ENCODE assay signal across 8 cellular contexts in genomic region chr2:27263287-27264252, GRCh38. TPM values are rescaled to one million over a fixed set of nuclear protein-coding genes. Genes with fewer than 3 reads are reported as not detected.
DNase-seq lines count a peak whose midpoint lies in the region; ATAC-seq and TF ChIP-seq lines count a peak whose summit lies in the region.

No MANE protein-coding gene starts in this region.

- peaks cover 37 to 49% (median 38%) of the 10 kb centered on the region in 5 donors for H3K27me3 Mint-ChIP-seq in naive thymus-derived CD8-positive, alpha-beta T cell

- H3K27me3 ChIP-seq in BLaER1 treated with 17β-estradiol and CSF1 and Interleukin-3, amounts not matched to agents 10 nM and 100 nM: peaks cover 88 to 100% (median 97%) of the 10 kb centered on the region in 11 experiments
- 0 out of 2 replicates have a peak, but pooled peaks cover 2% of the 10 kb centered on the region for H3K27me3 ChIP-seq in Karpas-422 (ENCODE audit: low read length)

- 0 out of 2 replicates have a peak overlapping the region, but pooled peaks have one; percentile 88 for H2AFZ ChIP-seq in Karpas-422 (ENCODE audit: low read length)

- TF ChIP-seq CTCF in cardiac fibroblast (IDR thresholded peaks at IDR 0.05; ENCODE audit: low read depth, low read length): no peak

- peaks cover 22 to 30% (median 28%) of the 10 kb centered on the region in 4 donors for H3K4me1 Mint-ChIP-seq in naive thymus-derived CD8-positive, alpha-beta T cell

- peaks cover 23 to 39% (median 36%) of the 10 kb centered on the region in 10 experiments for H3K4me1 ChIP-seq in BLaER1 treated with 17β-estradiol and CSF1 and Interleukin-3, amounts not matched to agents 10 nM and 100 nM
- peaks cover 19% of the 10 kb centered on the region for H3K4me1 ChIP-seq in Karpas-422 (ENCODE audit: low read length)

- H3K4me3 ChIP-seq in BLaER1 treated with 17β-estradiol and CSF1 and Interleukin-3, amounts not matched to agents 10 nM and 100 nM: peak overlapping the region; percentile 53 to 74 (median 62)
- peak overlapping the region; percentile 75; the same call in 1 of the 2 replicates for H3K4me3 ChIP-seq in Karpas-422 (ENCODE audit: low read length)
- H3K4me3 ChIP-seq in cardiac fibroblast (replicated peaks in 1 of 2; ENCODE audit: low read depth in 2 of 2, low read length in 2 of 2): peak overlapping the region; percentile 25 to 39

- peak overlapping the region in 5 of 10 donors; percentile 37 to 91 (median 79) for H3K27ac Mint-ChIP-seq in naive thymus-derived CD8-positive, alpha-beta T cell

- no peak overlapping the region; a peak in 2 of 22 replicates for H3K9ac ChIP-seq in BLaER1 treated with 17β-estradiol and CSF1 and Interleukin-3, amounts not matched to agents 10 nM and 100 nM
- peak overlapping the region; percentile 56; the same call in 1 of the 2 replicates for H3K9ac ChIP-seq in Karpas-422 (ENCODE audit: low read length)

- H3K9me3 ChIP-seq in BLaER1 treated with 17β-estradiol and CSF1 and Interleukin-3, amounts not matched to agents 10 nM and 100 nM (replicated peaks in 1 of 11): no peaks in the 10 kb centered on the region
- no peaks in the 10 kb centered on the region for H3K9me3 ChIP-seq in Karpas-422 (ENCODE audit: low read length)

- peaks cover 0 to 14% (median 2%) of the 10 kb centered on the region in 3 donors for H3K36me3 Mint-ChIP-seq in naive thymus-derived CD8-positive, alpha-beta T cell

- POLR2A ChIA-PET in naive thymus-derived CD8-positive, alpha-beta T cell (lab: Charles Lee): interaction anchor here (1.5 to 2.5 kb wide), 3 partner anchors 16 to 59 kb away, joined by 4 to 11 read pairs (median 5); partner anchors contain the start of genes CAD and MPV17

- no peaks in the 10 kb centered on the region for H3K79me2 ChIP-seq in Karpas-422 (ENCODE audit: low read length)

- no peak overlapping the region for H3K27ac ChIP-seq in BLaER1 treated with 17β-estradiol and CSF1 and Interleukin-3, amounts not matched to agents 10 nM and 100 nM
- no peak overlapping the region for H3K27ac ChIP-seq in Karpas-422 (ENCODE audit: low read length)

- H3K4me3 Mint-ChIP-seq in naive thymus-derived CD8-positive, alpha-beta T cell: peak overlapping the region in 9 of 10 donors; percentile 80 to 99 (median 92)

- H3K9me3 Mint-ChIP-seq in naive thymus-derived CD8-positive, alpha-beta T cell: peaks cover 0 to 2% (median 0%) of the 10 kb centered on the region in 9 donors

- no peak for ATAC-seq in naive thymus-derived CD8-positive, alpha-beta T cell
- ATAC-seq in GM19395 (IDR thresholded peaks at IDR 0.05; ENCODE audit: unreplicated experiment): no peak
- ATAC-seq in HG02885 (IDR thresholded peaks at IDR 0.05; ENCODE audit: poor library complexity, unreplicated experiment): no peak

- H3K9me2 ChIP-seq in Karpas-422 (replicated peaks; ENCODE audit: insufficient read depth, low read length): no peaks in the 10 kb centered on the region

- H3K36me3 ChIP-seq in BLaER1 treated with 17β-estradiol and CSF1 and Interleukin-3, amounts not matched to agents 10 nM and 100 nM: no peaks in the 10 kb centered on the region
- H3K36me3 ChIP-seq in Karpas-422 (ENCODE audit: insufficient read depth, low read length): no peaks in the 10 kb centered on the region

- peaks cover 0 to 56% (median 34%) of the 10 kb centered on the region in 11 experiments; a peak in 19 of 22 replicates for H4K20me1 ChIP-seq in BLaER1 treated with 17β-estradiol and CSF1 and Interleukin-3, amounts not matched to agents 10 nM and 100 nM
- H4K20me1 ChIP-seq in Karpas-422 (ENCODE audit: insufficient read depth, low read depth, low read length): peaks cover 5% of the 10 kb centered on the region; the same call in 1 of the 2 replicates

- DNase-seq in Karpas-422: no peak
- no peak for DNase-seq in cardiac fibroblast (ENCODE audit: low read depth in 2 of 2)
- DNase-seq in naive thymus-derived CD8-positive, alpha-beta T cell: peak in 3 of 10 donors; percentile 11 to 62 (median 15)
- DNase-seq in nucleus accumbens (lab: John Stamatoyannopoulos, UW): no peak
- no peak for DNase-seq in mesenteric fat pad (ENCODE audit: low spot score)

- peak overlapping the region; percentile 97 to 99 (median 98) for H3K4me2 ChIP-seq in BLaER1 treated with 17β-estradiol and CSF1 and Interleukin-3, amounts not matched to agents 10 nM and 100 nM
- H3K4me2 ChIP-seq in Karpas-422 (ENCODE audit: low read depth, low read length, poor library complexity, severe bottlenecking): peak overlapping the region; percentile 88

RNA-seq across cellular contexts. Expression of gene SLC30A3, which starts 0.7 kb away (rescaled TPM):
- 0.19 and 0.29 TPM in 2 replicates for total RNA-seq in Karpas-422 (2014; rRNA removed; shearing (Covaris generic); ENCODE audit: low replicate concordance)
- not detected for total RNA-seq in naive thymus-derived CD8-positive, alpha-beta T cell
- polyA plus RNA-seq in naive thymus-derived CD8-positive, alpha-beta T cell: under 1 TPM in 1 of 3 donors, not detected in 2; 0.13 TPM
- not detected for total RNA-seq in mesenteric fat pad

RNA-seq across cellular contexts. Expression of gene DNAJC5G, which starts 11.7 kb away (rescaled TPM):
- not detected in 2 replicates for total RNA-seq in Karpas-422 (2014; rRNA removed; shearing (Covaris generic); ENCODE audit: low replicate concordance)
- total RNA-seq in naive thymus-derived CD8-positive, alpha-beta T cell: not detected
- not detected for polyA plus RNA-seq in naive thymus-derived CD8-positive, alpha-beta T cell
- not detected for total RNA-seq in mesenteric fat pad

RNA-seq across cellular contexts. Expression of gene TRIM54, which starts 18.7 kb away (rescaled TPM):
- total RNA-seq in Karpas-422 (2014; rRNA removed; shearing (Covaris generic); ENCODE audit: low replicate concordance): not detected in 2 replicates
- total RNA-seq in naive thymus-derived CD8-positive, alpha-beta T cell: under 1 TPM in 1 of 2 experiments, not detected in 1; 0.19 TPM
- polyA plus RNA-seq in naive thymus-derived CD8-positive, alpha-beta T cell: not detected
- not detected for total RNA-seq in mesenteric fat pad

RNA-seq across cellular contexts. Expression of gene UCN, which starts 44.7 kb away (rescaled TPM):
- 2.5 and 7.1 TPM in 2 replicates for total RNA-seq in Karpas-422 (2014; rRNA removed; shearing (Covaris generic); ENCODE audit: low replicate concordance)
- total RNA-seq in naive thymus-derived CD8-positive, alpha-beta T cell: 1 to 10 TPM; 5.9 to 6.9 TPM
- 1 to 10 TPM in 2 of 3 donors, under 1 TPM in 1; 0.54 to 1.3 (median 1.2) TPM for polyA plus RNA-seq in naive thymus-derived CD8-positive, alpha-beta T cell
- 1.0 TPM for total RNA-seq in mesenteric fat pad

RNA-seq across cellular contexts. Expression of gene CAD, which starts 46.4 kb away (rescaled TPM):
- 69.5 and 71.4 TPM in 2 replicates for total RNA-seq in Karpas-422 (2014; rRNA removed; shearing (Covaris generic); ENCODE audit: low replicate concordance)
- 10 to 100 TPM; 52.8 to 59.7 TPM for total RNA-seq in naive thymus-derived CD8-positive, alpha-beta T cell
- polyA plus RNA-seq in naive thymus-derived CD8-positive, alpha-beta T cell: 10 to 100 TPM; 18.0 to 31.9 (median 27.7) TPM
- 26.0 TPM for total RNA-seq in mesenteric fat pad
